In the genomic region with DNA sequence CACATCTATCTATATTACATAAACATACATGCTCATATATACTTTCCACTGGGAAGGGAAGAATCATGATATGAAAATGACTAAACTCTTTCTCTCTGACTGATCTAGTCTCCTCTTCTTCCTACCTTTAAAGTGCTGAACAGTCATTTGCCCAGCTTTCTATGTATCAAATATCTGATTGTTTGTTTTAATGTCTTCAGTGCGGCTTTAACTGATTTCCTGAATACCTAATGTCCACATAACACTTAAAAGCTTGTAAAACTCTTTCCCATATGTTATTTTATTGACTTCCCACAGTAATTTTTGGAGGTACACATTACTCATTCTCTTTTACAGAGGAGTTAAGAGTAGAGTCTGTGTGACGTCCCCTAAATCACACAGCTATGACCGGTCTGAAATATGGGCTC, we compare ENCODE assay signal across 15 cellular contexts. TPM values are rescaled to one million over a fixed set of nuclear protein-coding genes. Genes with fewer than 3 reads are reported as not detected.
DNase-seq lines count a peak whose midpoint lies in the region; ATAC-seq, FAIRE-seq and TF ChIP-seq lines count a peak whose summit lies in the region.
"Had no signal": no experiment of that assay in that cellular context is flagged by ENCODE, and none has a peak within 500 bp of the region (broad histone marks: within the 10 kb centered on the region; RNA-seq: fewer than 3 reads in every experiment).

No MANE protein-coding gene starts in this region.

- no peaks in the 10 kb centered on the region for H3K9me2 ChIP-seq in OCI-LY1 (ENCODE audit: low read depth, low read length)

- peak overlapping the region; percentile 46 for H3K9ac ChIP-seq in OCI-LY1 (ENCODE audit: low read length)

- peak overlapping the region; percentile 65; the same call in 1 of the 2 replicates for H2AFZ ChIP-seq in OCI-LY1 (ENCODE audit: low read length)

- no peak for DNase-seq in CD4-positive, alpha-beta memory T cell
- DNase-seq in GM12891 (ENCODE audit: insufficient read length, low spot score), result no peak
- DNase-seq in fibroblast of villous mesenchyme (ENCODE audit: low read depth), result peak; percentile 74
- no peak for DNase-seq in globus pallidus (ENCODE audit: low spot score)
- DNase-seq in cardiac septum (ENCODE audit: low spot score), result no peak
- no peak for DNase-seq in NCI-H345 treated with DMSO at 0.1 percent for 48 hours (lab: John Stamatoyannopoulos, UW; ENCODE audit: unreplicated experiment)
- DNase-seq: heart right ventricle; NCI-H1436 treated with DMSO at 0.1 percent for 48 hours; NCI-H774; stimulated activated CD4-positive, alpha-beta T cell treated with anti-CD3 and anti-CD28 coated beads, Interleukin-1b, Interleukin-23, amount 100 ng/mL, for 48 hours had no signal

- peaks cover 0 to 3% (median 0%) of the 10 kb centered on the region in 8 donors for H3K9me3 Mint-ChIP-seq in CD4-positive, alpha-beta memory T cell

- TF ChIP-seq CTCF in OCI-LY1 (IDR thresholded peaks at IDR 0.05; ENCODE audit: low read length) (no peak), fibroblast of villous mesenchyme (IDR thresholded peaks at IDR 0.05; ENCODE audit: insufficient read depth, low read depth, low read length) (no peak)

- no peaks in the 10 kb centered on the region for H4K20me1 ChIP-seq in OCI-LY1 (ENCODE audit: insufficient read depth, low read length)

- peak overlapping the region; percentile 92 for H3K27ac ChIP-seq in CD4-positive, alpha-beta memory T cell (ENCODE audit: low read depth, low read length)
- H3K27ac ChIP-seq in OCI-LY1 (ENCODE audit: low read depth, low read length, poor library complexity, severe bottlenecking), result peak overlapping the region; percentile 89

- CTCF ChIA-PET in CD4-positive, alpha-beta memory T cell (lab: Charles Lee; ENCODE audit: partially characterized antibody), result interaction anchor here (1.0 to 6.0 kb wide), 9 partner anchors 8 to 222 kb away, joined by 3 to 52 read pairs (median 7); a partner anchor contains a TSS

- H3K36me3 ChIP-seq in CD4-positive, alpha-beta memory T cell (ENCODE audit: insufficient read depth, low read length), result no peaks in the 10 kb centered on the region
- no peaks in the 10 kb centered on the region for H3K36me3 ChIP-seq in OCI-LY1 (ENCODE audit: insufficient read depth, low read length)
- H3K36me3 ChIP-seq: heart right ventricle had no signal

- peaks cover 0 to 4% of the 10 kb centered on the region in 2 donors for H3K36me3 Mint-ChIP-seq in CD4-positive, alpha-beta memory T cell

- H3K4me1 Mint-ChIP-seq in CD4-positive, alpha-beta memory T cell, result peaks cover 58 to 88% (median 76%) of the 10 kb centered on the region in 4 donors

- H3K4me1 ChIP-seq in CD4-positive, alpha-beta memory T cell (ENCODE audit: insufficient read depth, low read length), result peaks cover 81% of the 10 kb centered on the region
- peaks cover 64% of the 10 kb centered on the region for H3K4me1 ChIP-seq in OCI-LY1 (ENCODE audit: insufficient read depth, low read length, severe bottlenecking)

- H3K27me3 Mint-ChIP-seq in CD4-positive, alpha-beta memory T cell, result no peaks in the 10 kb centered on the region
- H3K27me3 Mint-ChIP-seq: progenitor cell of endocrine pancreas had no signal

- H3K4me3 Mint-ChIP-seq in CD4-positive, alpha-beta memory T cell, result peak overlapping the region in 7 of 8 donors; percentile 23 to 87 (median 66)

- TF ChIP-seq POLR2A in GM12891 (IDR thresholded peaks at IDR 0.05; ENCODE audit: low read depth, low read length), result no peak

- H3K27me3 ChIP-seq in CD4-positive, alpha-beta memory T cell (ENCODE audit: insufficient read depth, low read length), result no peaks in the 10 kb centered on the region
- no peaks in the 10 kb centered on the region for H3K27me3 ChIP-seq in OCI-LY1 (ENCODE audit: insufficient read depth, low read length)
- H3K27me3 ChIP-seq: heart right ventricle had no signal

- peak; percentile 75 for FAIRE-seq in GM12891 (lab: Jason Lieb, UNC)
- FAIRE-seq: astrocyte had no signal

- intact Hi-C loops in CD4-positive, alpha-beta memory T cell (cut with micrococcal nuclease), result no loop called here
- intact Hi-C loops in cardiac septum (cut with DNase I), result no loop called here

- H3K4me3 ChIP-seq in CD4-positive, alpha-beta memory T cell (ENCODE audit: low read length in 2 of 2), result no peak overlapping the region
- no peak overlapping the region for H3K4me3 ChIP-seq in OCI-LY1 (ENCODE audit: low read depth, low read length, poor library complexity, severe bottlenecking)
- no peak overlapping the region for H3K4me3 ChIP-seq in fibroblast of villous mesenchyme (ENCODE audit: low read depth, low read length)
- H3K4me3 ChIP-seq: heart right ventricle, lung had no signal

- no peaks in the 10 kb centered on the region for H3K9me3 ChIP-seq in CD4-positive, alpha-beta memory T cell (ENCODE audit: control insufficient read depth in 1 of 2, low read length in 2 of 2)
- H3K9me3 ChIP-seq in OCI-LY1 (ENCODE audit: low read length), result no peaks in the 10 kb centered on the region
- H3K9me3 ChIP-seq: heart right ventricle had no signal

- POLR2A ChIA-PET in CD4-positive, alpha-beta memory T cell (lab: Charles Lee; ENCODE audit: partially characterized antibody), result interaction anchor here (0.6 to 20.3 kb wide), 10 partner anchors 7 to 612 kb away, joined by 3 to 680 read pairs (median 18); a partner anchor contains a TSS

- H3F3A ChIP-seq in OCI-LY1 (ENCODE audit: insufficient read depth, low read length), result no peaks in the 10 kb centered on the region; the same call in 1 of the 2 replicates

- peak overlapping the region; percentile 41 for H3K4me2 ChIP-seq in OCI-LY1 (ENCODE audit: low read length)

- no peak for ATAC-seq in GM19452 (IDR thresholded peaks at IDR 0.05; ENCODE audit: unreplicated experiment)
- ATAC-seq: heart right ventricle had no signal

- H3K79me2 ChIP-seq in OCI-LY1 (ENCODE audit: insufficient read depth, low read length), result no peaks in the 10 kb centered on the region

- peak overlapping the region; percentile 91 to 99 (median 98) for H3K27ac Mint-ChIP-seq in CD4-positive, alpha-beta memory T cell
- H3K27ac Mint-ChIP-seq: progenitor cell of endocrine pancreas had no signal

TF ChIP-seq in GM12891, 5 proteins besides CTCF, POLR2A, EP300 and RAD21:
- TF ChIP-seq POU2F2 (IDR thresholded peaks at IDR 0.05; ENCODE audit: low read depth, low read length) (no peak), SPI1 (IDR thresholded peaks at IDR 0.05; ENCODE audit: low read depth, low read length) (no peak), PAX5 (IDR thresholded peaks at IDR 0.05; ENCODE audit: insufficient read depth, low read length, severe bottlenecking) (no peak)

RNA-seq across cellular contexts. Expression of a gene that starts 28.2 kb away (rescaled TPM):
- 10 to 100 TPM; 41.1 to 41.3 TPM for total RNA-seq in CD4-positive, alpha-beta memory T cell
- polyA plus RNA-seq in CD4-positive, alpha-beta memory T cell, result 1 to 10 TPM; 3.3 to 8.2 TPM
- 71.3 TPM for polyA plus RNA-seq in GM12891 (2012; ENCODE audit: low read depth, missing spikeins)
- total RNA-seq in fibroblast of villous mesenchyme, result 19.3 and 27.2 TPM in 2 replicates
- 10.3 TPM for total RNA-seq in cardiac septum

RNA-seq across cellular contexts. Expression of a gene that starts 33.5 kb away (rescaled TPM):
- total RNA-seq in CD4-positive, alpha-beta memory T cell, result 10 to 100 TPM; 31.2 to 32.0 TPM
- 10 to 100 TPM; 12.9 to 14.2 TPM for polyA plus RNA-seq in CD4-positive, alpha-beta memory T cell
- polyA plus RNA-seq in GM12891 (2012; ENCODE audit: low read depth, missing spikeins), result 77.2 TPM
- total RNA-seq in fibroblast of villous mesenchyme (not detected in 2 replicates), cardiac septum (not detected)
- total RNA-seq: astrocyte, progenitor cell of endocrine pancreas had no signal
- polyA plus RNA-seq: heart right ventricle had no signal

RNA-seq across cellular contexts. Expression of a gene that starts 42.5 kb away (rescaled TPM):
- 100 to 1,000 TPM; 421 to 431 TPM for total RNA-seq in CD4-positive, alpha-beta memory T cell
- 100 to 1,000 TPM; 149 to 246 TPM for polyA plus RNA-seq in CD4-positive, alpha-beta memory T cell
- polyA plus RNA-seq in GM12891 (2012; ENCODE audit: low read depth, missing spikeins), result 94.1 TPM
- 54.4 and 98.0 TPM in 2 replicates for total RNA-seq in fibroblast of villous mesenchyme
- total RNA-seq in cardiac septum, result 80.8 TPM

Comparison
In these comparisons a context has a peak if more than half of its experiments do, and no peak if none do; other contexts are left out.
1. RNA of a gene that starts 33.5 kb away (total RNA-seq): 31.2 to 32.0 TPM in CD4-positive, alpha-beta memory T cell; not detected in fibroblast of villous mesenchyme and not detected in cardiac septum (single experiment); every median in the first group is over 10 times any median in the second.